ENCODE assay signal across 26 cellular contexts in the genomic region with DNA sequence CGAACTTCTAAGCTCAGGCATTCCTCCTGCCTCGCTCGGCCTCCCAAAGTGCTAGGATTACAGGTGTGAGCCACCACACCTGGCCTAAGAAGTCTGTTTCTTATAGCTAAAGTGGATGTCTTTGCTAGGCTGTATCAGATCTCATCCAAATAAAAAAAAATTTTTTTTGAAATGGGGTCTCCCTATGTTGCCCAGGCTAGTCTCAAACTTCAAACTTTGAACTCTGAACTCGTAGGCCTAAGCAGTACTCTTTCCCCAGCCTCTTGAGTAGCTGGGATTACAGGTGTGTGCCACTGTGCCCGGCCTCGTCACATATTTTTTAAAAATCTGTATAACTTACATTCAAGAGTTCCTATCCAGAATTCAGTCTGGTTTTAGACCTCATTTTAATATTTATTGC. TPM values are rescaled to one million over a fixed set of nuclear protein-coding genes. Genes with fewer than 3 reads are reported as not detected.
DNase-seq lines count a peak whose midpoint lies in the region; ATAC-seq, FAIRE-seq and TF ChIP-seq lines count a peak whose summit lies in the region.
"Had no signal": no experiment of that assay in that cellular context is flagged by ENCODE, and none has a peak within 500 bp of the region (broad histone marks: within the 10 kb centered on the region; RNA-seq: fewer than 3 reads in every experiment).

No MANE protein-coding gene starts in this region.

- no peak for FAIRE-seq in HepG2 (lab: Jason Lieb, UNC)
- FAIRE-seq in K562 (lab: Jason Lieb, UNC): no peak
- FAIRE-seq: A204.1, D721Med, GM12878, GM19239, H1 had no signal

- POLR2A ChIA-PET in HepG2 (lab: Yijun Ruan, JAX): no interaction called here
- POLR2A ChIA-PET in K562 (lab: Yijun Ruan, JAX): interaction anchor here (0.5 to 1.7 kb wide), 7 partner anchors 10 to 153 kb away, joined by 3 to 9 read pairs (median 4); a partner anchor contains a TSS
- POLR2A ChIA-PET in CD4-positive, alpha-beta memory T cell (lab: Charles Lee; ENCODE audit: partially characterized antibody): interaction anchor here (0.6 kb wide), 1 partner anchor 42 kb away, joined by 3 read pairs; no protein-coding TSS in a partner anchor

- H4K20me1 ChIP-seq in HepG2 (ENCODE audit: insufficient read depth, low read length) (peaks cover 30% of the 10 kb centered on the region), Karpas-422 (ENCODE audit: insufficient read depth, low read depth, low read length) (no peaks in the 10 kb centered on the region; the same call in 1 of the 2 replicates), K562 (replicated peaks; ENCODE audit: control insufficient read depth, insufficient read depth, low read length) (no peaks in the 10 kb centered on the region)

- peak overlapping the region in 2 of 8 donors; percentile 1 to 70 for H3K4me3 Mint-ChIP-seq in CD4-positive, alpha-beta memory T cell
- H3K4me3 Mint-ChIP-seq: B cell; CD8-positive, alpha-beta T cell had no signal

- TF ChIP-seq RAD21 in HepG2 (CRISPR knock-in tag; IDR thresholded peaks at IDR 0.05) (no peak), K562 (CRISPR knock-in tag; conservative IDR thresholded peaks at IDR 0.05 in 1 of 2, IDR thresholded peaks at IDR 0.05 in 1 of 2) (no peak)

- H3K9me2 ChIP-seq in Karpas-422 (replicated peaks; ENCODE audit: insufficient read depth, low read length): no peaks in the 10 kb centered on the region

- peaks cover 37 to 72% (median 54%) of the 10 kb centered on the region in 4 donors for H3K4me1 Mint-ChIP-seq in CD4-positive, alpha-beta memory T cell

- H2AFZ ChIP-seq in HepG2 (ENCODE audit: low read length) (no peak overlapping the region), Karpas-422 (ENCODE audit: low read length) (no peak overlapping the region), K562 (ENCODE audit: low read depth, low read length) (no peak overlapping the region)
- H2AFZ ChIP-seq: GM23248 had no signal

- no peak overlapping the region for H3K27ac Mint-ChIP-seq in CD4-positive, alpha-beta memory T cell
- H3K27ac Mint-ChIP-seq: B cell; CD8-positive, alpha-beta T cell had no signal

- TF ChIP-seq CTCF in HepG2 (CRISPR knock-in tag; IDR thresholded peaks at IDR 0.05) (no peak), right lobe of liver (IDR thresholded peaks at IDR 0.05) (no peak), K562 (IDR thresholded peaks at IDR 0.05 in 2 of 3, conservative IDR thresholded peaks at IDR 0.05 in 1 of 3; ENCODE audit: insufficient read depth in 2 of 3, low read depth in 1 of 3, low read length in 3 of 3) (no peak)

- intact Hi-C loops in HepG2 (cut with micrococcal nuclease; ENCODE audit: unreplicated experiment): loop anchor here (10.0 kb wide), 1 partner anchor 80 kb away; a partner anchor contains a TSS
- intact Hi-C loops in right lobe of liver (cut with DNase I): no loop called here
- intact Hi-C loops in K562 (cut with micrococcal nuclease): no loop called here
- intact Hi-C loops in posterior cingulate gyrus (cut with DNase I): no loop called here
- intact Hi-C loops in CD4-positive, alpha-beta memory T cell (cut with micrococcal nuclease): no loop called here
- intact Hi-C loops in left colon (cut with DNase I, micrococcal nuclease): no loop called here

- peaks cover 9% of the 10 kb centered on the region; the same call in 1 of the 2 replicates for H3K9me3 ChIP-seq in HepG2 (ENCODE audit: low read length)
- H3K9me3 ChIP-seq in right lobe of liver: no peaks in the 10 kb centered on the region
- no peaks in the 10 kb centered on the region for H3K9me3 ChIP-seq in Karpas-422 (ENCODE audit: low read length)
- no peaks in the 10 kb centered on the region for H3K9me3 ChIP-seq in K562 (replicated peaks; ENCODE audit: control insufficient read depth, insufficient read depth, low read depth, low read length)
- H3K9me3 ChIP-seq in CD4-positive, alpha-beta memory T cell (ENCODE audit: control insufficient read depth in 1 of 2, low read length in 2 of 2): no peaks in the 10 kb centered on the region
- H3K9me3 ChIP-seq: Caco-2 had no signal

- H3K9me3 Mint-ChIP-seq in CD4-positive, alpha-beta memory T cell: no peaks in the 10 kb centered on the region
- H3K9me3 Mint-ChIP-seq: CD8-positive, alpha-beta T cell had no signal

- peaks cover 91% of the 10 kb centered on the region for H3K79me2 ChIP-seq in HepG2 (ENCODE audit: insufficient read depth, low read length)
- H3K79me2 ChIP-seq in Karpas-422 (ENCODE audit: low read length): peaks cover 97% of the 10 kb centered on the region
- peaks cover 87% of the 10 kb centered on the region for H3K79me2 ChIP-seq in K562 (ENCODE audit: control insufficient read depth, insufficient read depth, low read length)

- TF ChIP-seq POLR2A in HepG2 (IDR thresholded peaks at IDR 0.05; ENCODE audit: insufficient read depth in 1 of 2, low read depth in 2 of 2, low read length in 2 of 2) (no peak), right lobe of liver (IDR thresholded peaks at IDR 0.05) (no peak), K562 (conservative IDR thresholded peaks at IDR 0.05) (no peak)

- H3K27ac ChIP-seq in HepG2 (ENCODE audit: extremely low read length, insufficient read depth, low read length) (peak overlapping the region; percentile 37), right lobe of liver (no peak overlapping the region), Karpas-422 (ENCODE audit: low read length) (peak overlapping the region; percentile 13), K562 (ENCODE audit: extremely low read depth, low read depth, low read length) (no peak overlapping the region)
- H3K27ac ChIP-seq in CD4-positive, alpha-beta memory T cell (ENCODE audit: low read depth, low read length): no peak overlapping the region
- H3K27ac ChIP-seq: 22Rv1, BLaER1, C4-2B, GM23248 had no signal

- H3K27me3 ChIP-seq in HepG2 (ENCODE audit: control insufficient read depth in 1 of 2, insufficient read depth in 2 of 2, low read length in 2 of 2): no peaks in the 10 kb centered on the region
- no peaks in the 10 kb centered on the region for H3K27me3 ChIP-seq in right lobe of liver
- H3K27me3 ChIP-seq in Karpas-422 (ENCODE audit: low read length): no peaks in the 10 kb centered on the region
- H3K27me3 ChIP-seq in K562 (ENCODE audit: control insufficient read depth in 2 of 2, insufficient read depth in 2 of 2, low read length in 2 of 2): no peaks in the 10 kb centered on the region
- no peaks in the 10 kb centered on the region for H3K27me3 ChIP-seq in CD4-positive, alpha-beta memory T cell (ENCODE audit: insufficient read depth, low read length)
- H3K27me3 ChIP-seq: BLaER1 had no signal

- H3K36me3 ChIP-seq in HepG2 (replicated peaks in 1 of 2; ENCODE audit: control insufficient read depth in 1 of 2, insufficient read depth in 2 of 2, low read length in 2 of 2) (no peaks in the 10 kb centered on the region), right lobe of liver (no peaks in the 10 kb centered on the region), Karpas-422 (ENCODE audit: insufficient read depth, low read length) (peaks cover 2% of the 10 kb centered on the region; the same call in 1 of the 2 replicates), K562 (ENCODE audit: control insufficient read depth, insufficient read depth, low read length) (peaks cover 4% of the 10 kb centered on the region; the same call in 1 of the 3 replicates)
- H3K36me3 ChIP-seq in CD4-positive, alpha-beta memory T cell (ENCODE audit: insufficient read depth, low read length): no peaks in the 10 kb centered on the region

- no peak overlapping the region for H3K9ac ChIP-seq in HepG2 (ENCODE audit: insufficient read depth, low read depth, low read length)
- no peak overlapping the region for H3K9ac ChIP-seq in Karpas-422 (ENCODE audit: low read length)
- no peak overlapping the region for H3K9ac ChIP-seq in K562 (ENCODE audit: insufficient read depth in 1 of 2, low read depth in 2 of 2, low read length in 2 of 2)
- H3K9ac ChIP-seq: BLaER1, GM23248 had no signal

- H3K36me3 Mint-ChIP-seq in CD4-positive, alpha-beta memory T cell: peaks cover 8 to 11% of the 10 kb centered on the region in 2 donors

- CTCF ChIA-PET in HepG2 (lab: Yijun Ruan, JAX; ENCODE audit: low intra/inter-chr PET ratio, low total read pairs): no interaction called here
- CTCF ChIA-PET in K562 (lab: Yijun Ruan, JAX; ENCODE audit: low intra/inter-chr PET ratio): interaction anchor here (0.6 kb wide), 1 partner anchor 503 kb away, joined by 7 read pairs; no protein-coding TSS in a partner anchor
- CTCF ChIA-PET in CD4-positive, alpha-beta memory T cell (lab: Charles Lee; ENCODE audit: partially characterized antibody): interaction anchor here (0.6 kb wide), 1 partner anchor 81 kb away, joined by 3 read pairs; no protein-coding TSS in a partner anchor

- no peaks in the 10 kb centered on the region for H3K27me3 Mint-ChIP-seq in CD4-positive, alpha-beta memory T cell
- H3K27me3 Mint-ChIP-seq: B cell had no signal

- no peak for ATAC-seq in HepG2
- no peak for ATAC-seq in right lobe of liver
- no peak for ATAC-seq in K562
- no peak for ATAC-seq in HG03571 (IDR thresholded peaks at IDR 0.05; ENCODE audit: unreplicated experiment)
- ATAC-seq in left colon: no peak
- ATAC-seq: CD8-positive, alpha-beta T cell; GM12878 had no signal

- DNase-seq in HepG2 (ENCODE audit: low spot score): no peak
- DNase-seq in right lobe of liver: no peak
- no peak for DNase-seq in Karpas-422
- no peak for DNase-seq in K562 (ENCODE audit: extremely low read depth in 1 of 4, low spot score in 3 of 4)
- no peak for DNase-seq in posterior cingulate gyrus
- no peak for DNase-seq in CD4-positive, alpha-beta memory T cell
- DNase-seq in left colon: no peak
- DNase-seq: Caco-2; CD8-positive, alpha-beta T cell; DMS 273 treated with DMSO at 0.1 percent for 48 hours; DMS79; EL; GDM1; GM23248; H7; HCEC 1CT had no signal

- H3K9me1 ChIP-seq in K562 (ENCODE audit: control insufficient read depth, insufficient read depth, low read length): no peaks in the 10 kb centered on the region

- peaks cover 79% of the 10 kb centered on the region for H3K4me1 ChIP-seq in HepG2 (ENCODE audit: insufficient read depth, low read length)
- H3K4me1 ChIP-seq in right lobe of liver: peaks cover 0 to 34% (median 17%) of the 10 kb centered on the region in 4 donors
- peaks cover 33% of the 10 kb centered on the region for H3K4me1 ChIP-seq in Karpas-422 (ENCODE audit: low read length)
- no peaks in the 10 kb centered on the region; a peak in 2 of 5 replicates for H3K4me1 ChIP-seq in K562 (replicated peaks in 1 of 2; ENCODE audit: control insufficient read depth in 2 of 2, insufficient read depth in 2 of 2, low read length in 2 of 2)
- peaks cover 28% of the 10 kb centered on the region for H3K4me1 ChIP-seq in CD4-positive, alpha-beta memory T cell (ENCODE audit: insufficient read depth, low read length)

- BruUV-seq in HepG2 (replicated peaks; lab: Mats Ljungman, UMichigan) (no TSS peak), K562 (replicated peaks; lab: Mats Ljungman, UMichigan) (no TSS peak)

- TF ChIP-seq EP300 in HepG2 (IDR thresholded peaks at IDR 0.05; ENCODE audit: low read depth in 2 of 2, low read length in 2 of 2) (no peak), HepG2 (CRISPR knock-in tag; IDR thresholded peaks at IDR 0.05; ENCODE audit: borderline replicate concordance) (no peak), K562 (IDR thresholded peaks at IDR 0.05; ENCODE audit: low read length) (no peak)

- WGBS in HepG2 (ENCODE audit: low lambda C conversion rate): 87% methylated on average over 6 of the region's 6 CpGs
- 83% methylated on average over 5 of the region's 6 CpGs for WGBS in right lobe of liver (ENCODE audit: insufficient coverage, low coverage, low lambda C conversion rate, missing lambda C conversion rate)
- whole genome bisulfite sequencing in K562 (ENCODE audit: insufficient coverage, low coverage, missing lambda C conversion rate): 85% methylated on average over 6 of the region's 6 CpGs

- H3K4me2 ChIP-seq in HepG2 (ENCODE audit: low read depth, low read length): no peak overlapping the region
- peak overlapping the region; percentile 30 for H3K4me2 ChIP-seq in Karpas-422 (ENCODE audit: low read depth, low read length, poor library complexity, severe bottlenecking)
- H3K4me2 ChIP-seq in K562 (ENCODE audit: insufficient read depth, low read length): no peak overlapping the region
- H3K4me2 ChIP-seq: BLaER1 had no signal

- no peak overlapping the region for H3K4me3 ChIP-seq in HepG2 (replicated peaks in 1 of 3; ENCODE audit: insufficient read depth in 1 of 3, low read depth in 2 of 3, low read length in 3 of 3)
- H3K4me3 ChIP-seq in right lobe of liver: no peak overlapping the region
- no peak overlapping the region for H3K4me3 ChIP-seq in Karpas-422 (ENCODE audit: low read length)
- H3K4me3 ChIP-seq in K562: no peak overlapping the region
- H3K4me3 ChIP-seq in CD4-positive, alpha-beta memory T cell (ENCODE audit: low read length in 2 of 2): no peak overlapping the region
- H3K4me3 ChIP-seq: BLaER1, GM12878, GM23248 had no signal

- in situ Hi-C loops in HepG2 (cut with HindIII; ENCODE audit: extremely low pct_ligation_motif_present, low pct_unique_long_range_greater_than_20kb) (no loop called here), K562 (cut with MboI) (no loop called here)

RNA-seq across cellular contexts. Expression of a gene that starts 40.5 kb away (rescaled TPM):
- 8.0 and 12.2 TPM in 2 replicates for total RNA-seq in HepG2 (2016; rRNA removed; fragmentation: Illumina TruSeq; extraction: Trizol)
- 4.7 and 5.9 TPM in 2 replicates for total RNA-seq in HepG2 (2016; cell fraction: cytosol; rRNA removed; fragmentation: Illumina TruSeq; extraction: Trizol; ENCODE audit: low read depth)
- 7.4 and 10.7 TPM in 2 replicates for total RNA-seq in HepG2 (2016; cell fraction: insoluble cytoplasmic fraction; rRNA removed; fragmentation: Illumina TruSeq; extraction: Trizol)
- total RNA-seq in HepG2 (2016; cell fraction: membrane; rRNA removed; fragmentation: Illumina TruSeq; extraction: Trizol): 5.9 and 6.6 TPM in 2 replicates
- total RNA-seq in HepG2 (2016; cell fraction: nucleus; rRNA removed; fragmentation: Illumina TruSeq; extraction: Trizol): 14.7 and 15.3 TPM in 2 replicates
- 8.8 and 8.9 TPM in 2 replicates for polyA plus RNA-seq in HepG2 (2011; rRNA removed)
- 4.3 and 5.0 TPM in 2 replicates for polyA plus RNA-seq in HepG2 (2011; cell fraction: cytosol; rRNA removed)
- 8.2 and 8.6 TPM in 2 replicates for polyA plus RNA-seq in HepG2 (2011; cell fraction: nucleus; rRNA removed)
- polyA plus RNA-seq in HepG2 (2012): 8.0 and 10.3 TPM in 2 replicates
- polyA plus RNA-seq in HepG2 (2016; cell fraction: cytosol; fragmentation: Illumina TruSeq; extraction: Trizol; ENCODE audit: low read depth): 0.62 and 0.84 TPM in 2 replicates
- polyA plus RNA-seq in HepG2 (2016; cell fraction: insoluble cytoplasmic fraction; fragmentation: Illumina TruSeq; extraction: Trizol; ENCODE audit: low read depth): 12.1 and 15.1 TPM in 2 replicates
- polyA plus RNA-seq in HepG2 (2016; cell fraction: membrane; fragmentation: Illumina TruSeq; extraction: Trizol; ENCODE audit: low read depth): 2.4 and 3.2 TPM in 2 replicates
- 11.6 and 13.0 TPM in 2 replicates for polyA plus RNA-seq in HepG2 (2016; cell fraction: nucleus; fragmentation: Illumina TruSeq; extraction: Trizol; ENCODE audit: insufficient read depth, low read depth)
- polyA minus RNA-seq in HepG2 (2011; rRNA and poly(A)+ RNA removed; ENCODE audit: low replicate concordance): 10.8 and 24.5 TPM in 2 replicates
- polyA minus RNA-seq in HepG2 (2011; cell fraction: cytosol; rRNA and poly(A)+ RNA removed): 8.4 and 10.9 TPM in 2 replicates
- polyA minus RNA-seq in HepG2 (2011; cell fraction: nucleus; rRNA and poly(A)+ RNA removed): 25.5 and 29.1 TPM in 2 replicates
- total RNA-seq in right lobe of liver: 10 to 100 TPM in 4 of 6 experiments, 1 to 10 TPM in 2; 8.9 to 17.5 (median 11.0) TPM
- total RNA-seq in Karpas-422 (2014; rRNA removed; shearing (Covaris generic); ENCODE audit: low replicate concordance): 17.9 and 29.9 TPM in 2 replicates
- 21.2 and 49.5 TPM in 2 replicates for total RNA-seq in K562 (2011; cell fraction: chromatin; rRNA removed; ENCODE audit: low replicate concordance)
- 12.0 and 13.0 TPM in 2 replicates for total RNA-seq in K562 (2011; cell fraction: nucleolus; rRNA removed)
- 21.8 and 22.7 TPM in 2 replicates for total RNA-seq in K562 (2011; cell fraction: nucleoplasm; rRNA removed)
- total RNA-seq in K562 (2014; rRNA removed): 4.4 and 5.2 TPM in 2 replicates
- 7.7 and 8.9 TPM in 2 replicates for total RNA-seq in K562 (2014; rRNA removed; fragmentation: Illumina TruSeq; extraction: Trizol)
- total RNA-seq in K562 (2015; rRNA removed; fragmentation: Illumina TruSeq; extraction: Trizol): 8.6 and 8.7 TPM in 2 replicates
- 19.8 and 21.6 TPM in 2 replicates for total RNA-seq in K562 (2021)
- 6.1 and 11.4 TPM in 2 replicates for polyA plus RNA-seq in K562 (2011; rRNA removed)
- 5.5 and 7.2 TPM in 2 replicates for polyA plus RNA-seq in K562 (2011; cell fraction: cytosol; rRNA removed)
- 11.6 and 12.5 TPM in 2 replicates for polyA plus RNA-seq in K562 (2011; cell fraction: nucleus; rRNA removed)
- polyA plus RNA-seq in K562 (2012): 11.7 and 12.8 TPM in 2 replicates
- polyA plus RNA-seq in K562 (2014; fragmentation: Illumina TruSeq; extraction: Trizol): 18.3 and 21.3 TPM in 2 replicates
- 1 to 10 TPM; 1.5 to 4.4 TPM for polyA plus RNA-seq in K562 (2014; fragmentation: Nextera tagmentation; extraction: Ambion mirVana)
- 6.7 and 7.9 TPM in 2 replicates for polyA plus RNA-seq in K562 (2014; rRNA removed)
- 9.5 and 14.1 TPM in 2 replicates for polyA minus RNA-seq in K562 (2011; rRNA and poly(A)+ RNA removed)
- 10.0 and 10.3 TPM in 2 replicates for polyA minus RNA-seq in K562 (2011; cell fraction: cytosol; rRNA and poly(A)+ RNA removed)
- 9.8 and 18.9 TPM in 2 replicates for polyA minus RNA-seq in K562 (2011; cell fraction: nucleus; rRNA and poly(A)+ RNA removed)
- total RNA-seq in CD4-positive, alpha-beta memory T cell: 10 to 100 TPM; 60.0 to 61.0 TPM
- polyA plus RNA-seq in CD4-positive, alpha-beta memory T cell: 10 to 100 TPM; 10.1 to 37.1 TPM
- total RNA-seq in left colon: 10 to 100 TPM; 25.4 to 28.1 TPM

Comparison
In these comparisons a context has a peak if more than half of its experiments do, and no peak if none do; other contexts are left out.
1. H3K27ac ChIP-seq: peak in HepG2 (single experiment) and Karpas-422 (single experiment); none in right lobe of liver (0 of 3), K562 (single experiment) and CD4-positive, alpha-beta memory T cell (single experiment).